Comparison of ENCODE assay signal across 25 cellular contexts in the genomic region with DNA sequence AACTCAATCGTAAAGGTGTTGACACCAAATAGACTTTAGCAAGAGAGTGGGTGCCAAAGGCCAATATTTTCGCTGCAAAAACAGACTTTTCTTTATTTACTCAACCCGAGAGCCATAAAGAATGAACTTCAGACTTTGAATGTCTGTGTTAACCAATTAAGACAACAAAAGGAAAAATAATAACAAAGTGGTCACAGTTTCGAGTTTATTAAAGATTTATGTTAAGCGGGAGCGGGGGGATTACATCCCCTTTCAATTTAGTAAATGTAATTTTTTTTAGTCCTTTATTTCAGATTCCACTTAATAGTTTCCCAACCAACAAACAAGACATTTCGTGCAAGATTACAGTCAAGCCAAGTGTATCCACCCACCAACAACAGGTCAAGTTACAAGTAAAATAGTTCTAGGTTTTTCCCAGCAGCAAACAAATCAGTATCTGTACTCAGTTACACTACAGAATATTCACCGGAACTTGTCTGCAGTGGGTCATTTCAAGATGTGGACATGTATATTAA. TPM values are rescaled to one million over a fixed set of nuclear protein-coding genes. Genes with fewer than 3 reads are reported as not detected.
DNase-seq lines count a peak whose midpoint lies in the region; TF ChIP-seq lines count a peak whose summit lies in the region.
"Had no signal": no experiment of that assay in that cellular context is flagged by ENCODE, and none has a peak within 500 bp of the region (broad histone marks: within the 10 kb centered on the region; RNA-seq: fewer than 3 reads in every experiment).

No MANE protein-coding gene starts in this region.

- H3K23ac ChIP-seq in trophoblast cell (ENCODE audit: low read length) = no peak overlapping the region

- no peaks in the 10 kb centered on the region for H3K9me3 ChIP-seq in trophoblast cell (ENCODE audit: insufficient read depth, low read depth, low read length)
- H3K9me3 ChIP-seq: esophagus muscularis mucosa, sigmoid colon, SJCRH30, upper lobe of right lung had no signal

- H4K8ac ChIP-seq in trophoblast cell (ENCODE audit: low read depth, low read length) = no peak overlapping the region

- H4K12ac ChIP-seq in trophoblast cell (ENCODE audit: low read depth, low read length) = no peak overlapping the region

- H2BK5ac ChIP-seq in trophoblast cell (ENCODE audit: low read depth, low read length, poor library complexity) = no peak overlapping the region

- no peaks in the 10 kb centered on the region for H3K79me1 ChIP-seq in trophoblast cell (ENCODE audit: low read length)

- no peak overlapping the region for H3K4me3 Mint-ChIP-seq in chondrocyte (ENCODE audit: unreplicated experiment)
- H3K4me3 Mint-ChIP-seq: activated naive CD8-positive, alpha-beta T cell treated with anti-CD3 and anti-CD28 coated beads for 36 hours; activated T-cell treated with anti-CD3 and anti-CD28 coated beads, Interleukin-2, amount 50 U/mL, for 4 hours; natural killer cell treated with Interleukin-12 subunit alpha and Interleukin-12 subunit beta and Interleukin-15 and Interleukin-18, amount 100 ng/mL, for 72 hours had no signal

- peaks cover 64% of the 10 kb centered on the region for H3K4me1 Mint-ChIP-seq in chondrocyte (ENCODE audit: low read depth)
- H3K4me1 Mint-ChIP-seq: activated naive CD8-positive, alpha-beta T cell treated with anti-CD3 and anti-CD28 coated beads for 36 hours had no signal

- H3K4me1 ChIP-seq in trophoblast cell (ENCODE audit: control insufficient read depth in 1 of 2, insufficient read depth in 2 of 2, low read length in 2 of 2) = no peaks in the 10 kb centered on the region
- H3K4me1 ChIP-seq: foreskin keratinocyte, sigmoid colon, SJCRH30, upper lobe of right lung had no signal

- no peaks in the 10 kb centered on the region for H3K79me2 ChIP-seq in trophoblast cell (ENCODE audit: control insufficient read depth, insufficient read depth, low read length, poor library complexity)

- peak overlapping the region; percentile 69 for H3K27ac Mint-ChIP-seq in chondrocyte (ENCODE audit: unreplicated experiment)
- H3K27ac Mint-ChIP-seq: activated naive CD8-positive, alpha-beta T cell treated with anti-CD3 and anti-CD28 coated beads for 36 hours; natural killer cell treated with Interleukin-12 subunit alpha and Interleukin-12 subunit beta and Interleukin-15 and Interleukin-18, amount 100 ng/mL, for 72 hours had no signal

- TF ChIP-seq CTCF in chondrocyte (IDR thresholded peaks at IDR 0.05) = no peak

- no peak overlapping the region for H4K91ac ChIP-seq in trophoblast cell (ENCODE audit: low read depth, low read length)

- no peak overlapping the region for H2AFZ ChIP-seq in trophoblast cell (ENCODE audit: insufficient read depth, low read length, poor library complexity)
- H2AFZ ChIP-seq: parathyroid adenoma had no signal

- H3K9ac ChIP-seq in trophoblast cell (ENCODE audit: low read length) = no peak overlapping the region
- H3K9ac ChIP-seq: parathyroid adenoma had no signal

- DNase-seq in chondrocyte (ENCODE audit: low spot score) = no peak
- DNase-seq in left kidney (ENCODE audit: low read depth, low spot score) = peak; percentile 70
- peak; percentile 85 for DNase-seq in renal cortical epithelial cell (ENCODE audit: low read depth)
- DNase-seq in NCI-H82 (lab: John Stamatoyannopoulos, UW) = no peak
- DNase-seq in trophoblast cell = no peak
- no peak for DNase-seq in NCI-H774 (lab: John Stamatoyannopoulos, UW)
- DNase-seq: activated CD4-positive, CD25-positive, alpha-beta regulatory T cell; activated gamma-delta T cell; activated naive CD8-positive, alpha-beta T cell treated with anti-CD3 and anti-CD28 coated beads for 36 hours; activated T-cell treated with anti-CD3 and anti-CD28 coated beads, Interleukin-2, amount 50 U/mL, for 4 hours; aorta; cortex of kidney; DMS79; foreskin keratinocyte; head of caudate nucleus; NCI-H1048; NCI-H446 treated with DMSO at 0.1 percent for 48 hours; sigmoid colon; SJCRH30; stimulated activated naive CD4-positive, alpha-beta T cell; upper lobe of right lung had no signal

- H3K36me3 Mint-ChIP-seq in chondrocyte (ENCODE audit: low read depth) = peaks cover 4% of the 10 kb centered on the region
- H3K36me3 Mint-ChIP-seq: activated naive CD8-positive, alpha-beta T cell treated with anti-CD3 and anti-CD28 coated beads for 36 hours; natural killer cell treated with Interleukin-12 subunit alpha and Interleukin-12 subunit beta and Interleukin-15 and Interleukin-18, amount 100 ng/mL, for 72 hours had no signal

- H3K4me2 ChIP-seq in trophoblast cell (ENCODE audit: low read length) = no peak overlapping the region

- no peaks in the 10 kb centered on the region for H3K27me3 Mint-ChIP-seq in chondrocyte (ENCODE audit: low read depth)

- no peaks in the 10 kb centered on the region for H3K27me3 ChIP-seq in trophoblast cell (ENCODE audit: insufficient read depth, low read length)
- H3K27me3 ChIP-seq: SJCRH30, upper lobe of right lung had no signal

- H2BK120ac ChIP-seq in trophoblast cell (ENCODE audit: insufficient read depth, low read length, poor library complexity) = no peak overlapping the region

- H3K18ac ChIP-seq in trophoblast cell (ENCODE audit: low read length) = no peak overlapping the region

- H3K9me3 Mint-ChIP-seq in chondrocyte (ENCODE audit: low read depth) = no peaks in the 10 kb centered on the region
- H3K9me3 Mint-ChIP-seq: activated naive CD8-positive, alpha-beta T cell treated with anti-CD3 and anti-CD28 coated beads for 36 hours; activated T-cell treated with anti-CD3 and anti-CD28 coated beads, Interleukin-2, amount 50 U/mL, for 4 hours; natural killer cell treated with Interleukin-12 subunit alpha and Interleukin-12 subunit beta and Interleukin-15 and Interleukin-18, amount 100 ng/mL, for 72 hours had no signal

- no peak overlapping the region for H2AK5ac ChIP-seq in trophoblast cell (ENCODE audit: low read length)

- H3K14ac ChIP-seq in trophoblast cell (ENCODE audit: low read length) = no peak overlapping the region

- no peaks in the 10 kb centered on the region for H3K36me3 ChIP-seq in trophoblast cell (ENCODE audit: control insufficient read depth in 1 of 2, insufficient read depth in 2 of 2, low read length in 2 of 2)
- H3K36me3 ChIP-seq: esophagus muscularis mucosa, sigmoid colon, SJCRH30, upper lobe of right lung had no signal

- no peak overlapping the region for H2BK12ac ChIP-seq in trophoblast cell (ENCODE audit: low read length)

- no CpG with 5 or more reads among the region's 8 CpGs for WGBS in trophoblast cell (ENCODE audit: extremely low coverage, insufficient coverage, insufficient read length)

- TF ChIP-seq EP300 in Ishikawa (IDR thresholded peaks at IDR 0.05; ENCODE audit: borderline replicate concordance) = peak; percentile 66

- H3K4ac ChIP-seq in trophoblast cell (ENCODE audit: low read depth, low read length) = no peak overlapping the region

- no peak overlapping the region for H3K27ac ChIP-seq in trophoblast cell (ENCODE audit: low read depth, low read length)
- H3K27ac ChIP-seq: esophagus muscularis mucosa, foreskin keratinocyte, parathyroid adenoma, sigmoid colon, SJCRH30, upper lobe of right lung had no signal

- TF ChIP-seq RAD21 in Ishikawa (IDR thresholded peaks at IDR 0.05; ENCODE audit: low read depth) = no peak

- no peak overlapping the region for H3K4me3 ChIP-seq in trophoblast cell (ENCODE audit: low read depth, low read length)
- H3K4me3 ChIP-seq: esophagus muscularis mucosa, sigmoid colon, SJCRH30, upper lobe of right lung had no signal

TF ChIP-seq in Ishikawa, 13 proteins besides CTCF, POLR2A, EP300 and RAD21:
- TF ChIP-seq CREB1 (IDR thresholded peaks at IDR 0.05; ENCODE audit: low read depth) (no peak), EGR1 (IDR thresholded peaks at IDR 0.05) (peak; percentile 66)

RNA-seq across cellular contexts. Expression of a gene that starts 9.0 kb away (rescaled TPM):
- total RNA-seq in chondrocyte (175 to 208 TPM (median 198 TPM) in 3 replicates), renal cortical epithelial cell (106 and 137 TPM in 2 replicates)
- 8.5 and 10.9 TPM in 2 replicates for polyA plus RNA-seq in trophoblast cell (2013)

Comparison
In these comparisons a context has a peak if more than half of its experiments do, and no peak if none do; other contexts are left out.
1. DNase-seq: peak in left kidney (single experiment) and renal cortical epithelial cell (single experiment); none in chondrocyte (single experiment), NCI-H82 (single experiment), trophoblast cell (0 of 2) and NCI-H774 (single experiment).